9 cellular contexts compared by ENCODE assay signal in the genomic region with DNA sequence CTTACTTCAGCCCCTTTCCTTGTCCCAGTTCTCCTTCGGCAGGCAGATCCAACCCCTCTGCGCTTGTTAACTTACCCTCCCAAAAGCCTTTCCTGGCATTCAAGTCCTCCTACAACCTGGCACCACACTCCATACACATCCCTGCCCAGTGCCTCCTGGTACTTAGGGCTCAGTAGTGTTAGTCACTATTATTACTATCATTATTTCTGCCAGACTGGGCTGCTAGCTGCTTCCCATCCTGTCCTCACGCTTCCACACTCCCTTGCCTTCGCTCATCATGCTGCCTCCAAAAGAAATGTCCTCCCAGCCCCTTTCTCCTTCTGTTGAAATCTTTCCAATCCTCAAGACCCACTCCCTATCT. TPM values are rescaled to one million over a fixed set of nuclear protein-coding genes. Genes with fewer than 3 reads are reported as not detected.
DNase-seq lines count a peak whose midpoint lies in the region; ATAC-seq, FAIRE-seq and TF ChIP-seq lines count a peak whose summit lies in the region.
"Had no signal": no experiment of that assay in that cellular context is flagged by ENCODE, and none has a peak within 500 bp of the region (broad histone marks: within the 10 kb centered on the region; RNA-seq: fewer than 3 reads in every experiment).

No MANE protein-coding gene starts in this region.

- no peak for FAIRE-seq in A549 (lab: Jason Lieb, UNC)

- DNase-seq in A549 (ENCODE audit: low read depth in 1 of 2, low spot score in 1 of 2): no peak
- DNase-seq in colonic mucosa: no peak
- no peak for DNase-seq in naive thymus-derived CD8-positive, alpha-beta T cell
- no peak for DNase-seq in SIG-M5 treated with dmso at 0.1 percent for 504 hours (lab: John Stamatoyannopoulos, UW; ENCODE audit: unreplicated experiment)
- DNase-seq in stimulated activated CD4-positive, alpha-beta T cell treated with anti-CD3 and anti-CD28 coated beads, Interleukin-12 subunit alpha, Interleukin-12 subunit beta, amount 100 ng/mL, for 4 hours: no peak
- DNase-seq in 8988T: no peak
- DNase-seq: DND-41 had no signal

- peak overlapping the region; percentile 96 to 100 for H3K27ac ChIP-seq in A549
- peak overlapping the region; percentile 80 for H3K27ac ChIP-seq in colonic mucosa

- H3K27me3 ChIP-seq in colonic mucosa: no peaks in the 10 kb centered on the region

- peak overlapping the region; percentile 86 to 95 (median 87) for H3K27ac Mint-ChIP-seq in IgD-negative memory B cell
- H3K27ac Mint-ChIP-seq in naive thymus-derived CD8-positive, alpha-beta T cell: peak overlapping the region; percentile 75 to 99 (median 96)

- POLR2A ChIA-PET in A549 (lab: Yijun Ruan, JAX): interaction anchor here (1.0 to 3.5 kb wide), 6 partner anchors 8 to 83 kb away, joined by 3 to 28 read pairs (median 6); a partner anchor contains a TSS
- POLR2A ChIA-PET in naive thymus-derived CD8-positive, alpha-beta T cell (lab: Charles Lee): interaction anchor here (6.4 to 22.6 kb wide), 3 partner anchors 10 to 17 kb away, joined by 66 to 514 read pairs (median 132); no protein-coding TSS in a partner anchor

- H3K27me3 Mint-ChIP-seq in IgD-negative memory B cell: peaks cover 2% of the 10 kb centered on the region
- H3K27me3 Mint-ChIP-seq in naive thymus-derived CD8-positive, alpha-beta T cell: no peaks in the 10 kb centered on the region

- TF ChIP-seq RAD21 in A549 (conservative IDR thresholded peaks at IDR 0.05 in 1 of 2, IDR thresholded peaks at IDR 0.05 in 1 of 2): no peak

- TF ChIP-seq EP300 in A549 (IDR thresholded peaks at IDR 0.05): no peak

- H3K4me3 Mint-ChIP-seq in IgD-negative memory B cell: peak overlapping the region in 3 of 4 donors; percentile 58 to 89 (median 87)
- H3K4me3 Mint-ChIP-seq in naive thymus-derived CD8-positive, alpha-beta T cell: peak overlapping the region; percentile 36 to 96 (median 90)

- H3K4me1 ChIP-seq in A549: peaks cover 72% of the 10 kb centered on the region
- H3K4me1 ChIP-seq in colonic mucosa: peaks cover 4% of the 10 kb centered on the region

- H3K4me3 ChIP-seq in A549 (peak overlapping the region; percentile 89; the same call in 2 of the 3 replicates), colonic mucosa (no peak overlapping the region)

- no peak for TF ChIP-seq POLR2A in A549 (IDR thresholded peaks at IDR 0.05; ENCODE audit: low read length)

- no peaks in the 10 kb centered on the region for H3K36me3 ChIP-seq in colonic mucosa

- TF ChIP-seq CTCF in A549 (IDR thresholded peaks at IDR 0.05) (no peak), colonic mucosa (IDR thresholded peaks at IDR 0.05) (no peak)

- H3K9me3 Mint-ChIP-seq in IgD-negative memory B cell: no peaks in the 10 kb centered on the region
- no peaks in the 10 kb centered on the region for H3K9me3 Mint-ChIP-seq in naive thymus-derived CD8-positive, alpha-beta T cell

- intact Hi-C loops in colonic mucosa (cut with DNase I): no loop called here

- no peak for ATAC-seq in A549
- no peak for ATAC-seq in naive thymus-derived CD8-positive, alpha-beta T cell
- ATAC-seq in GM19467 (IDR thresholded peaks at IDR 0.05; ENCODE audit: unreplicated experiment): no peak

- peak overlapping the region; percentile 92 to 97 for H3K9ac ChIP-seq in colonic mucosa (ENCODE audit: low read depth in 2 of 2, low read length in 2 of 2)

- CTCF ChIA-PET in A549 (lab: Yijun Ruan, JAX): interaction anchor here (0.7 to 59.0 kb wide), 11 partner anchors 18 to 131 kb away, joined by 3 to 1532 read pairs (median 5); a partner anchor contains a TSS

- H3K9me3 ChIP-seq in A549: no peaks in the 10 kb centered on the region
- no peaks in the 10 kb centered on the region for H3K9me3 ChIP-seq in colonic mucosa

- H3K36me3 Mint-ChIP-seq in IgD-negative memory B cell: peaks cover 1% of the 10 kb centered on the region
- H3K36me3 Mint-ChIP-seq in naive thymus-derived CD8-positive, alpha-beta T cell: peaks cover 0 to 6% (median 1%) of the 10 kb centered on the region in 3 donors

- H3K4me1 Mint-ChIP-seq in IgD-negative memory B cell: peaks cover 40 to 49% (median 47%) of the 10 kb centered on the region in 3 donors
- H3K4me1 Mint-ChIP-seq in naive thymus-derived CD8-positive, alpha-beta T cell: peaks cover 61 to 90% (median 82%) of the 10 kb centered on the region in 4 donors

- peak overlapping the region; percentile 95 for H3K4me2 ChIP-seq in A549

- 97% methylated on average over 4 of the region's 4 CpGs for WGBS in A549 (ENCODE audit: missing lambda C conversion rate)

TF ChIP-seq in A549, 52 proteins besides CTCF, POLR2A, EP300 and RAD21:
- TF ChIP-seq CHD2 (IDR thresholded peaks at IDR 0.05; ENCODE audit: low read length, partially characterized antibody) (no peak), GATA3 (IDR thresholded peaks at IDR 0.05; ENCODE audit: borderline replicate concordance) (no peak), FOXS1 (CRISPR knock-in tag; IDR thresholded peaks at IDR 0.05) (no peak)

RNA-seq across cellular contexts. Expression of a gene that starts 1.6 kb away (rescaled TPM):
- 17.2 and 20.8 TPM in 2 replicates for polyA plus RNA-seq in A549 (2011; rRNA removed)
- 42.9 and 56.8 TPM in 2 replicates for polyA plus RNA-seq in A549 (2012; cell fraction: cytosol; rRNA removed)
- polyA plus RNA-seq in A549 (2012; cell fraction: nucleus; rRNA removed): 170 and 171 TPM in 2 replicates
- polyA plus RNA-seq in A549 (2017; fragmentation: RNase III; extraction: RNeasy Plus Mini Kit Qiagen cat#74134 plus additional on column Dnase treatment): 34.1 to 38.9 TPM (median 36.0 TPM) in 3 replicates
- 20.2 and 26.1 TPM in 2 replicates for polyA minus RNA-seq in A549 (2011; rRNA and poly(A)+ RNA removed)
- polyA plus RNA-seq in IgD-negative memory B cell: 20.9 TPM
- 10 to 100 TPM; 27.3 to 29.7 TPM for total RNA-seq in colonic mucosa
- 100 to 1,000 TPM; 160 to 165 TPM for total RNA-seq in naive thymus-derived CD8-positive, alpha-beta T cell
- 10 to 100 TPM; 10.2 to 30.5 (median 14.3) TPM for polyA plus RNA-seq in naive thymus-derived CD8-positive, alpha-beta T cell

RNA-seq across cellular contexts. Expression of a gene that starts 48.3 kb away (rescaled TPM):
- 25.1 and 27.3 TPM in 2 replicates for polyA plus RNA-seq in A549 (2011; rRNA removed)
- polyA plus RNA-seq in A549 (2012; cell fraction: cytosol; rRNA removed): 27.5 and 39.0 TPM in 2 replicates
- polyA plus RNA-seq in A549 (2012; cell fraction: nucleus; rRNA removed): 43.0 and 43.8 TPM in 2 replicates
- 32.6 to 35.2 TPM (median 33.3 TPM) in 3 replicates for polyA plus RNA-seq in A549 (2017; fragmentation: RNase III; extraction: RNeasy Plus Mini Kit Qiagen cat#74134 plus additional on column Dnase treatment)
- 37.7 and 42.9 TPM in 2 replicates for polyA minus RNA-seq in A549 (2011; rRNA and poly(A)+ RNA removed)
- 21.7 TPM for polyA plus RNA-seq in IgD-negative memory B cell
- total RNA-seq in colonic mucosa: 10 to 100 TPM; 12.2 to 17.9 TPM
- total RNA-seq in naive thymus-derived CD8-positive, alpha-beta T cell: 10 to 100 TPM; 11.5 to 12.8 TPM
- polyA plus RNA-seq in naive thymus-derived CD8-positive, alpha-beta T cell: 10 to 100 TPM in 1 of 3 donors, 1 to 10 TPM in 2; 9.4 to 11.6 (median 9.7) TPM
